8 cellular contexts compared by ENCODE assay signal in the genomic region with DNA sequence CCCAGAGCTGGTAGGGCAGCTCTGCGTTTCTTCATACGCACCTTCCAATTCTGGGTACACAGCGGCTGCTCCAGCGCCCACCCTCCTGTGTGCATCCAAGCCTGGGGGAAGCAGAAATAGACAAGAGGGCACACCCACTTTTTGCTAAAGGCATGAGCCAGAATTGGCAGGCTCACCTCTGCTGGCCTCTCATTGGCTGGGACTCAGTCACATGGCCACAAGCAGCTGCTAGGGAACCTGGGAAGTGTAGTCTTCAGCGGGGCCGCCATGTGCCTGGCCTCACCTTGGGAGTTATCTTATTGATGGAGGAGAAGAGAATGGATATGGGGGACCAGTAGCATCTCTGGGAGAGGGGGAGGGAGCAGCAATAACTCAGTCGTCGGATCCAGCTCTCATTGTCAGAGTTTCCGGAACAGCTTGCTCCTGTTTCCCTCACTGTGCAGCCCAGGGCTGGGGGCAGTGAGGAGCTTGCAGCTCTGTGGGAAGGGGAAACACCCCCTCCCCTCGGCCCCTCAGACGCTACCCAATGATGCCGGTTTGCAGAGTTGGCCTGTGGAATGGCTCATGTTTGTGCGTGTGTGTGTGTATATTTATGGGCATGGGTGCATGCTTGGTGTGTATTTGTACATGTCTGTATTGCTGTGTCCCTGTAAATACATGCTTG. TPM values are rescaled to one million over a fixed set of nuclear protein-coding genes. Genes with fewer than 3 reads are reported as not detected.
DNase-seq lines count a peak whose midpoint lies in the region; ATAC-seq, FAIRE-seq and TF ChIP-seq lines count a peak whose summit lies in the region.

No MANE protein-coding gene starts in this region.

- peaks cover 7% of the 10 kb centered on the region for H3K4me1 Mint-ChIP-seq in nephron
- peaks cover 30% of the 10 kb centered on the region for H3K4me1 Mint-ChIP-seq in stimulated activated naive CD8-positive, alpha-beta T cell treated with anti-CD3 and anti-CD28 coated beads, Interleukin-15, amount 100 ng/mL, for 72 hours

- no peaks in the 10 kb centered on the region for H3K27me3 ChIP-seq in PC-3 (ENCODE audit: low read length)

- no peaks in the 10 kb centered on the region for H3K27me3 Mint-ChIP-seq in nephron (ENCODE audit: low read depth)
- no peaks in the 10 kb centered on the region for H3K27me3 Mint-ChIP-seq in stimulated activated naive CD8-positive, alpha-beta T cell treated with anti-CD3 and anti-CD28 coated beads, Interleukin-15, amount 100 ng/mL, for 72 hours

- no peak overlapping the region for H3K4me3 ChIP-seq in PC-3 (ENCODE audit: low read length)

- H2AFZ ChIP-seq in PC-3 (ENCODE audit: low read length): no peak overlapping the region; the same call in 1 of the 2 replicates

- DNase-seq in NCI-H510A treated with DMSO at 0.1 percent for 48 hours (lab: John Stamatoyannopoulos, UW): peak; percentile 36
- no peak for DNase-seq in NCI-H510A (lab: John Stamatoyannopoulos, UW)
- peak; percentile 66 for DNase-seq in HTR-8/SVneo (ENCODE audit: insufficient read length, low spot score)
- DNase-seq in PC-3: peak; percentile 69
- DNase-seq in activated T-cell treated with anti-CD3 and anti-CD28 coated beads for 1 hour (ENCODE audit: low read depth): peak; percentile 61
- DNase-seq in stimulated activated naive CD8-positive, alpha-beta T cell treated with anti-CD3 and anti-CD28 coated beads, Interleukin-15, amount 100 ng/mL, for 72 hours: peak; percentile 66 to 84

- H3K4me2 ChIP-seq in PC-3 (ENCODE audit: low read length): no peak overlapping the region

- no peaks in the 10 kb centered on the region for H3K9me3 ChIP-seq in PC-3 (ENCODE audit: low read length)

- H3K9me2 ChIP-seq in PC-3 (replicated peaks; ENCODE audit: low read length): no peaks in the 10 kb centered on the region

- no TSS peak for BruUV-seq in PC-3 (replicated peaks; lab: Mats Ljungman, UMichigan)

- no peaks in the 10 kb centered on the region for H3K79me2 ChIP-seq in PC-3 (ENCODE audit: low read length)

- H3K4me3 Mint-ChIP-seq in nephron: no peak overlapping the region
- H3K4me3 Mint-ChIP-seq in stimulated activated naive CD8-positive, alpha-beta T cell treated with anti-CD3 and anti-CD28 coated beads, Interleukin-15, amount 100 ng/mL, for 72 hours: peak overlapping the region; percentile 65 to 69

- H3K36me3 Mint-ChIP-seq in nephron (ENCODE audit: low read depth): peaks cover 15% of the 10 kb centered on the region

- TF ChIP-seq CTCF in PC-3 (conservative IDR thresholded peaks at IDR 0.05; ENCODE audit: low read depth, low read length) (no peak), nephron (IDR thresholded peaks at IDR 0.05; ENCODE audit: unreplicated experiment in 3 of 3) (no peak)

- no peaks in the 10 kb centered on the region for H3K36me3 ChIP-seq in PC-3 (ENCODE audit: low read depth, low read length)

- H3K9ac ChIP-seq in PC-3 (ENCODE audit: low read length): no peak overlapping the region

- H3K9me3 Mint-ChIP-seq in nephron: no peaks in the 10 kb centered on the region
- H3K9me3 Mint-ChIP-seq in stimulated activated naive CD8-positive, alpha-beta T cell treated with anti-CD3 and anti-CD28 coated beads, Interleukin-15, amount 100 ng/mL, for 72 hours: no peaks in the 10 kb centered on the region

- H3K27ac ChIP-seq in PC-3 (ENCODE audit: low read length): no peak overlapping the region

- H3K4me1 ChIP-seq in PC-3 (ENCODE audit: insufficient read depth, low read length): peaks cover 14% of the 10 kb centered on the region

- CTCF ChIA-PET in PC-3 (lab: Charles Lee): no interaction called here

- peak overlapping the region in 2 of 3 experiments; percentile 5 to 48 for H3K27ac Mint-ChIP-seq in nephron
- H3K27ac Mint-ChIP-seq in stimulated activated naive CD8-positive, alpha-beta T cell treated with anti-CD3 and anti-CD28 coated beads, Interleukin-15, amount 100 ng/mL, for 72 hours: peak overlapping the region in 1 of 2 donors; percentile 58

- no peaks in the 10 kb centered on the region for H4K20me1 ChIP-seq in PC-3 (ENCODE audit: low read length)

- ATAC-seq in PC-3 (peak; percentile 92), esophagus mucosa (peak; percentile 90)
- peak; percentile 98 for ATAC-seq in stimulated activated naive CD8-positive, alpha-beta T cell treated with anti-CD3 and anti-CD28 coated beads, Interleukin-15, amount 100 ng/mL, for 72 hours

- no peaks in the 10 kb centered on the region for H3F3A ChIP-seq in PC-3 (ENCODE audit: low read length, unreplicated experiment)

- intact Hi-C loops in PC-3 (cut with micrococcal nuclease): loop anchor here (10.0 kb wide), 1 partner anchor 55 kb away; no protein-coding TSS in a partner anchor

- POLR2A ChIA-PET in PC-3 (lab: Charles Lee; ENCODE audit: unreplicated experiment): no interaction called here

- FAIRE-seq in HTR-8/SVneo (lab: Jason Lieb, UNC): peak; percentile 36

RNA-seq across cellular contexts. Expression of gene MIEF1, which starts 11.8 kb away (rescaled TPM):
- total RNA-seq in PC-3 (2014; rRNA removed) (22.1 and 23.2 TPM in 2 replicates), esophagus mucosa (16.7 TPM)

RNA-seq across cellular contexts. Expression of gene ATF4, which starts 30.1 kb away (rescaled TPM):
- total RNA-seq in PC-3 (2014; rRNA removed) (230 and 240 TPM in 2 replicates), esophagus mucosa (375 TPM)

RNA-seq across cellular contexts. Expression of gene MGAT3, which starts 33.5 kb away (rescaled TPM):
- total RNA-seq in PC-3 (2014; rRNA removed): 0.06 TPM in 1 of 2 replicates, not detected in the other
- 0.44 TPM for total RNA-seq in esophagus mucosa

RNA-seq across cellular contexts. Expression of gene RPS19BP1, which starts 42.3 kb away (rescaled TPM):
- total RNA-seq in PC-3 (2014; rRNA removed) (253 and 320 TPM in 2 replicates), esophagus mucosa (40.7 TPM)

Comparison
In these comparisons a context has a peak if more than half of its experiments do, and no peak if none do; other contexts are left out.
1. H3K4me3 Mint-ChIP-seq: peak in stimulated activated naive CD8-positive, alpha-beta T cell treated with anti-CD3 and anti-CD28 coated beads, Interleukin-15, amount 100 ng/mL, for 72 hours (2 of 2); none in nephron (0 of 3).
2. Peak in every context shown above with its lines, with median percentiles within 50 percentile points of each other: ATAC-seq.